In genomic region chr15:42711746-42712145, GRCh38 we compare ENCODE assay signal across 17 cellular contexts. TPM values are rescaled to one million over a fixed set of nuclear protein-coding genes. Genes with fewer than 3 reads are reported as not detected.
DNase-seq lines count a peak whose midpoint lies in the region; ATAC-seq and FAIRE-seq lines count a peak whose summit lies in the region.
"Had no signal": no experiment of that assay in that cellular context is flagged by ENCODE, and none has a peak within 500 bp of the region (broad histone marks: within the 10 kb centered on the region; RNA-seq: fewer than 3 reads in every experiment).

No MANE protein-coding gene starts in this region.

- no peak for DNase-seq in Right ventricle myocardium superior
- no peak for DNase-seq in cardiac septum (ENCODE audit: low spot score)
- DNase-seq in G401 (ENCODE audit: low spot score): peak; percentile 58
- DNase-seq: Caco-2; CD4-positive, CD25-positive, alpha-beta regulatory T cell; CD8-positive, alpha-beta T cell; DMS153; DND-41; GDM1; H9 had no signal

- in situ Hi-C loops in G401 (cut with HindIII; ENCODE audit: low sequenced_read_pairs): loop anchor here (25.0 kb wide), 1 partner anchor 226 kb away; no protein-coding TSS in a partner anchor

- intact Hi-C loops in Right ventricle myocardium superior (cut with DNase I): no loop called here
- intact Hi-C loops in cardiac septum (cut with DNase I): no loop called here

- peak; percentile 21 for FAIRE-seq in colon (lab: Jason Lieb, UNC)
- FAIRE-seq: A204.1, GM12878 had no signal

- ATAC-seq in Right ventricle myocardium superior (ENCODE audit: poor library complexity) (peak; percentile 46), HG02840 (IDR thresholded peaks at IDR 0.05; ENCODE audit: low FRiP score, unreplicated experiment) (no peak), HG02623 (IDR thresholded peaks at IDR 0.05; ENCODE audit: unreplicated experiment) (no peak)
- ATAC-seq: CD8-positive, alpha-beta T cell; GM12878; GM23338; HCT116 had no signal

RNA-seq across cellular contexts. Expression of gene CDAN1, which starts 25.2 kb away (rescaled TPM):
- 6.3 TPM for total RNA-seq in Right ventricle myocardium superior
- total RNA-seq in cardiac septum: 6.5 TPM
- total RNA-seq in G401 (2014; rRNA removed; shearing (Covaris generic)): 12.6 and 17.7 TPM in 2 replicates
